ENCODE assay signal across 10 cellular contexts in the genomic region with DNA sequence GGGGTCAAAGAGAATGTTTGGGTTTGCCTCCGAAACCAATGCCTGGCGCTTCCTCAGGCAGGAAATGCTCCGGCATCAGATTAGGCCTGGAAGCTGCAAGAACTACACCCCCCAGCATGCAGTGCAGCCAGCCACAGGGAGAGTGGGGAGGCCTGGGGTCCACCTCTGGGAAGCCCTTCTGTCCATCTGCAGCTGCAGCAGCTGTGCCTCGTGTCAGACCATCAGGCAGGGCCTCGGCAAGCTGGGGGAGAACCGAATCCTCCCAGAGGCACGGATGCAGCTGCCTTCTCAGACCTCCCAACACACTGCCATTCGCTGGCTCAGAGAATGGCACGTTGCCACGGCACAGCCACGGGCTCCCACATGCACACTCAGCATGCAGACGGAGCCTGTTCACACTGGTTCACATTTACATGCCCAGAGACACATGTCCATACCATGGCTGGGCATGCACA. TPM values are rescaled to one million over a fixed set of nuclear protein-coding genes. Genes with fewer than 3 reads are reported as not detected.
DNase-seq lines count a peak whose midpoint lies in the region; ATAC-seq and TF ChIP-seq lines count a peak whose summit lies in the region.
"Had no signal": no experiment of that assay in that cellular context is flagged by ENCODE, and none has a peak within 500 bp of the region (broad histone marks: within the 10 kb centered on the region; RNA-seq: fewer than 3 reads in every experiment).

No MANE protein-coding gene starts in this region.

- H3K4me1 Mint-ChIP-seq in nephron progenitor cell: peaks cover 23% of the 10 kb centered on the region

- peaks cover 20% of the 10 kb centered on the region for H3K4me1 ChIP-seq in skeletal muscle satellite cell (ENCODE audit: control insufficient read depth, insufficient read depth, low read length)
- peaks cover 13 to 19% (median 17%) of the 10 kb centered on the region in 4 donors for H3K4me1 ChIP-seq in stomach

- peak overlapping the region; percentile 36 for H3K9ac ChIP-seq in skeletal muscle satellite cell (ENCODE audit: low read depth, low read length)

- no peak for TF ChIP-seq EP300 in stomach (IDR thresholded peaks at IDR 0.05)

- no peaks in the 10 kb centered on the region for H3K36me3 ChIP-seq in skeletal muscle satellite cell (ENCODE audit: insufficient read depth, low read length)
- peaks cover 1 to 23% (median 21%) of the 10 kb centered on the region in 4 donors for H3K36me3 ChIP-seq in stomach

- TF ChIP-seq CTCF in nephron progenitor cell (IDR thresholded peaks at IDR 0.05) (no peak), stomach (IDR thresholded peaks at IDR 0.05) (no peak)

- no peaks in the 10 kb centered on the region for H3K9me3 Mint-ChIP-seq in nephron progenitor cell
- H3K9me3 Mint-ChIP-seq: central memory CD8-positive, alpha-beta T cell; T-helper 1 cell treated with Interleukin-12 subunit alpha and Interleukin-12 subunit beta and Interleukin-4 antibody, amounts not matched to agents 30 μg/mL and 1 μg/mL, for 36 hours had no signal

- intact Hi-C loops in stomach (cut with DNase I; ENCODE audit: low total_unique reads): loop anchor here (5.0 kb wide), 1 partner anchor 46 kb away; no protein-coding TSS in a partner anchor

- DNase-seq in NCI-H1092 (lab: John Stamatoyannopoulos, UW): peak; percentile 23
- DNase-seq in caudate nucleus (lab: John Stamatoyannopoulos, UW): peak in 59 of 61 donors; percentile 6 to 93 (median 80)
- peak; percentile 77 to 82 for DNase-seq in hippocampal formation (lab: John Stamatoyannopoulos, UW)
- DNase-seq in nephron progenitor cell: no peak
- DNase-seq in stomach: no peak
- DNase-seq: activated CD8-positive, alpha-beta memory T cell treated with anti-CD3 and anti-CD28 coated beads, Interleukin-2, amount 50 U/mL, for 48 hours had no signal

- 52 to 80% (median 59%) methylated on average over 12 of the region's 12 CpGs for WGBS in stomach, 5 donors

- H3K27ac ChIP-seq in caudate nucleus (ENCODE audit: low read depth, low read length) (peak overlapping the region; percentile 84), stomach (peak overlapping the region in 1 of 5 donors; percentile 29)

- peaks cover 13% of the 10 kb centered on the region for H3K27me3 Mint-ChIP-seq in nephron progenitor cell (ENCODE audit: low read depth, poor library complexity)

- H3K4me2 ChIP-seq in skeletal muscle satellite cell (ENCODE audit: low read length): peak overlapping the region; percentile 63

- H3K27me3 ChIP-seq in skeletal muscle satellite cell (ENCODE audit: control insufficient read depth, insufficient read depth, low read length) (no peaks in the 10 kb centered on the region), stomach (no peaks in the 10 kb centered on the region)

- no peak for ATAC-seq in HG03175 (IDR thresholded peaks at IDR 0.05; ENCODE audit: unreplicated experiment)

- H3K4me3 ChIP-seq in skeletal muscle satellite cell (ENCODE audit: low read length): no peak overlapping the region
- H3K4me3 ChIP-seq in stomach: no peak overlapping the region

- no peak overlapping the region for H3K27ac Mint-ChIP-seq in nephron progenitor cell
- H3K27ac Mint-ChIP-seq: T-helper 1 cell treated with Interleukin-12 subunit alpha and Interleukin-12 subunit beta and Interleukin-4 antibody, amounts not matched to agents 30 μg/mL and 1 μg/mL, for 36 hours had no signal

- H3K36me3 Mint-ChIP-seq in nephron progenitor cell (ENCODE audit: low read depth): peaks cover 25% of the 10 kb centered on the region

- H3K9me3 ChIP-seq in skeletal muscle satellite cell (replicated peaks; ENCODE audit: low read length) (no peaks in the 10 kb centered on the region), stomach (no peaks in the 10 kb centered on the region)

- TF ChIP-seq POLR2A in stomach (IDR thresholded peaks at IDR 0.05): no peak

- no peak overlapping the region for H3K4me3 Mint-ChIP-seq in nephron progenitor cell
- H3K4me3 Mint-ChIP-seq: central memory CD8-positive, alpha-beta T cell; T-helper 1 cell treated with Interleukin-12 subunit alpha and Interleukin-12 subunit beta and Interleukin-4 antibody, amounts not matched to agents 30 μg/mL and 1 μg/mL, for 36 hours had no signal

RNA-seq across cellular contexts. Expression of a gene that starts 57.4 kb away (rescaled TPM):
- 2.3 and 3.3 TPM in 2 replicates for total RNA-seq in skeletal muscle satellite cell (2012; rRNA removed)
- 10 to 100 TPM in 2 of 5 donors, 1 to 10 TPM in 3; 5.4 to 92.1 (median 6.5) TPM for total RNA-seq in stomach
- polyA plus RNA-seq in stomach: 10 to 100 TPM in 1 of 3 donors, 1 to 10 TPM in 2; 1.2 to 20.9 (median 3.1) TPM

Comparison
In these comparisons a context has a peak if more than half of its experiments do, and no peak if none do; other contexts are left out.
1. DNase-seq: peak in NCI-H1092 (single experiment), caudate nucleus (59 of 61) and hippocampal formation (2 of 2); none in nephron progenitor cell (single experiment) and stomach (single experiment).